8 cellular contexts compared by ENCODE assay signal in genomic region chr9:94867281-94867841, GRCh38.
DNase-seq lines count a peak whose midpoint lies in the region; ATAC-seq and TF ChIP-seq lines count a peak whose summit lies in the region.

No MANE protein-coding gene starts in this region.

- peak overlapping the region; percentile 13 to 79 (median 61) for H3K27ac ChIP-seq in tibial nerve

- DNase-seq in LHCN-M2 (ENCODE audit: low read depth) (peak; percentile 84), brain pericyte (ENCODE audit: low read depth, low spot score) (peak; percentile 37), left colon (peak; percentile 55 to 62), tibial nerve (ENCODE audit: low spot score in 2 of 2) (peak; percentile 44 to 46), mesenteric fat pad (ENCODE audit: low spot score) (no peak), NCI-H146 (lab: John Stamatoyannopoulos, UW) (no peak)
- DNase-seq in activated T-cell treated with anti-CD3 and anti-CD28 coated beads, Interleukin-2, amount 50 U/mL, for 1 hour = no peak

- TF ChIP-seq POLR2A in tibial nerve (IDR thresholded peaks at IDR 0.05) = no peak

- no peaks in the 10 kb centered on the region for H3K27me3 ChIP-seq in tibial nerve

- no peak for TF ChIP-seq CTCF in tibial nerve (IDR thresholded peaks at IDR 0.05)

- H3K36me3 ChIP-seq in tibial nerve = no peaks in the 10 kb centered on the region

- ATAC-seq in left colon (peak; percentile 93), GM18858 (IDR thresholded peaks at IDR 0.05; ENCODE audit: unreplicated experiment) (no peak)

- H3K4me1 ChIP-seq in tibial nerve = peaks cover 0 to 79% (median 36%) of the 10 kb centered on the region in 4 donors

- intact Hi-C loops in left colon (cut with DNase I, micrococcal nuclease) = no loop called here

- no peak overlapping the region for H3K4me3 ChIP-seq in tibial nerve

- peak in 1 of 2 donors; percentile 64 for TF ChIP-seq EP300 in tibial nerve (IDR thresholded peaks at IDR 0.05)

- H3K9me3 ChIP-seq in tibial nerve = no peaks in the 10 kb centered on the region

- WGBS in tibial nerve, 2 donors = 28 to 40% methylated on average over 8 of the region's 8 CpGs

Comparison
In these comparisons a context has a peak if more than half of its experiments do, and no peak if none do; other contexts are left out.
1. DNase-seq: peak in LHCN-M2 (single experiment), brain pericyte (single experiment), left colon (2 of 2) and tibial nerve (2 of 2); none in mesenteric fat pad (single experiment), NCI-H146 (single experiment) and activated T-cell treated with anti-CD3 and anti-CD28 coated beads, Interleukin-2, amount 50 U/mL, for 1 hour (single experiment).